In genomic region chr5:154610321-154611154, GRCh38 we compare ENCODE assay signal across 8 cellular contexts.
DNase-seq lines count a peak whose midpoint lies in the region; ATAC-seq and TF ChIP-seq lines count a peak whose summit lies in the region.

No MANE protein-coding gene starts in this region.

- no peak overlapping the region for H3K27ac Mint-ChIP-seq in T-helper 2 cell treated with Interferon-gamma antibody and Interleukin-4, amounts not matched to agents 5 μg/mL and 100 μg/mL, for 36 hours

- H3K4me2 ChIP-seq in skeletal muscle satellite cell (ENCODE audit: low read length) = peak overlapping the region; percentile 88

- H3K27me3 Mint-ChIP-seq in T-helper 2 cell treated with Interferon-gamma antibody and Interleukin-4, amounts not matched to agents 5 μg/mL and 100 μg/mL, for 36 hours (ENCODE audit: low read depth) = peaks cover 51% of the 10 kb centered on the region

- DNase-seq in NK-92 treated with Interleukin-12 subunit alpha and Interleukin-12 subunit beta, amount 100 ng/mL, for 24 hours (lab: John Stamatoyannopoulos, UW) = peak; percentile 40
- DNase-seq in NK-92 (lab: John Stamatoyannopoulos, UW; ENCODE audit: unreplicated experiment) (no peak), NCI-H1092 treated with DMSO at 0.1 percent for 48 hours (lab: John Stamatoyannopoulos, UW) (peak; percentile 46), brain microvascular endothelial cell (peak; percentile 57)
- peak; percentile 60 for DNase-seq in T-helper 2 cell treated with Interferon-gamma antibody and Interleukin-4, amounts not matched to agents 5 μg/mL and 100 μg/mL, for 36 hours (ENCODE audit: low spot score)

- peak; percentile 87 for ATAC-seq in HG02610 (IDR thresholded peaks at IDR 0.05; ENCODE audit: unreplicated experiment)

- H3K9me3 ChIP-seq in iPS-20b (ENCODE audit: insufficient read depth, low read depth, low read length) (no peaks in the 10 kb centered on the region; the same call in 1 of the 2 replicates), skeletal muscle satellite cell (replicated peaks; ENCODE audit: low read length) (no peaks in the 10 kb centered on the region)

- H3K4me3 Mint-ChIP-seq in T-helper 2 cell treated with Interferon-gamma antibody and Interleukin-4, amounts not matched to agents 5 μg/mL and 100 μg/mL, for 36 hours = peak overlapping the region; percentile 7

- H3K4me1 Mint-ChIP-seq in T-helper 2 cell treated with Interferon-gamma antibody and Interleukin-4, amounts not matched to agents 5 μg/mL and 100 μg/mL, for 36 hours (ENCODE audit: low read depth) = peaks cover 3% of the 10 kb centered on the region

- H3K9me3 Mint-ChIP-seq in T-helper 2 cell treated with Interferon-gamma antibody and Interleukin-4, amounts not matched to agents 5 μg/mL and 100 μg/mL, for 36 hours = no peaks in the 10 kb centered on the region

- H3K4me3 ChIP-seq in brain microvascular endothelial cell (ENCODE audit: low read depth, low read length) = peak overlapping the region; percentile 9
- H3K4me3 ChIP-seq in iPS-20b (ENCODE audit: low read length) = peak overlapping the region; percentile 71
- H3K4me3 ChIP-seq in skeletal muscle satellite cell (ENCODE audit: low read length) = peak overlapping the region; percentile 59

- H3K4me1 ChIP-seq in iPS-20b (ENCODE audit: insufficient read depth, low read length) (peaks cover 17% of the 10 kb centered on the region), skeletal muscle satellite cell (ENCODE audit: control insufficient read depth, insufficient read depth, low read length) (peaks cover 5% of the 10 kb centered on the region)

- H3K27me3 ChIP-seq in brain microvascular endothelial cell (replicated peaks) (peaks cover 38% of the 10 kb centered on the region), iPS-20b (ENCODE audit: insufficient read depth, low read length) (peaks cover 76% of the 10 kb centered on the region), skeletal muscle satellite cell (ENCODE audit: control insufficient read depth, insufficient read depth, low read length) (peaks cover 82% of the 10 kb centered on the region)

- in situ Hi-C loops in brain microvascular endothelial cell (cut with HindIII; ENCODE audit: low pct_ligation_motif_present, low sequenced_read_pairs) = loop anchor here (25.0 kb wide), 1 partner anchor 123 kb away; the partner anchor contains the start of gene HAND1

- H3K36me3 Mint-ChIP-seq in T-helper 2 cell treated with Interferon-gamma antibody and Interleukin-4, amounts not matched to agents 5 μg/mL and 100 μg/mL, for 36 hours (ENCODE audit: low read depth) = no peaks in the 10 kb centered on the region

- no peak overlapping the region for H3K27ac ChIP-seq in brain microvascular endothelial cell
- H3K27ac ChIP-seq in iPS-20b (ENCODE audit: low read length) = no peak overlapping the region

- no peaks in the 10 kb centered on the region for H3K36me3 ChIP-seq in brain microvascular endothelial cell (replicated peaks)
- H3K36me3 ChIP-seq in iPS-20b (ENCODE audit: insufficient read depth, low read depth, low read length) = no peaks in the 10 kb centered on the region
- H3K36me3 ChIP-seq in skeletal muscle satellite cell (ENCODE audit: insufficient read depth, low read length) = no peaks in the 10 kb centered on the region

- peak; percentile 93 for TF ChIP-seq CTCF in brain microvascular endothelial cell (IDR thresholded peaks at IDR 0.05; ENCODE audit: low read depth, low read length, missing control alignments)

- no peak overlapping the region for H3K9ac ChIP-seq in iPS-20b (ENCODE audit: low read depth, low read length)
- H3K9ac ChIP-seq in skeletal muscle satellite cell (ENCODE audit: low read depth, low read length) = no peak overlapping the region

Comparison
In these comparisons a context has a peak if more than half of its experiments do, and no peak if none do; other contexts are left out.
1. H3K4me3 ChIP-seq: peak in every context shown above with its lines; median percentile 71 in iPS-20b; 59 in skeletal muscle satellite cell; 9 in brain microvascular endothelial cell.